In genomic region chr18:711330-711692, GRCh38 we compare ENCODE assay signal across 8 cellular contexts. TPM values are rescaled to one million over a fixed set of nuclear protein-coding genes. Genes with fewer than 3 reads are reported as not detected.
DNase-seq lines count a peak whose midpoint lies in the region; ATAC-seq and TF ChIP-seq lines count a peak whose summit lies in the region.

No MANE protein-coding gene starts in this region.

- no TSS peak for BruUV-seq in Panc1 (replicated peaks; lab: Mats Ljungman, UMichigan)

- DNase-seq in CD8-positive, alpha-beta memory T cell: no peak
- DNase-seq in Panc1 (ENCODE audit: low read depth, low spot score) (no peak), epithelial cell of esophagus (ENCODE audit: low read depth) (no peak), neural crest cell (ENCODE audit: low read depth, low spot score) (no peak), DMS79 (lab: John Stamatoyannopoulos, UW) (no peak), germinal center (ENCODE audit: low spot score) (no peak)
- DNase-seq in stimulated activated CD4-positive, alpha-beta T cell treated with anti-CD3 and anti-CD28 coated beads, Interleukin-4, amount 100 ng/mL, for 4 hours: no peak

- H3K36me3 Mint-ChIP-seq in CD8-positive, alpha-beta memory T cell: peaks cover 0 to 30% (median 8%) of the 10 kb centered on the region in 3 donors
- H3K36me3 Mint-ChIP-seq in neural crest cell (ENCODE audit: low read depth): peaks cover 6% of the 10 kb centered on the region

- peak overlapping the region; percentile 82 to 97 (median 86) for H3K4me3 Mint-ChIP-seq in CD8-positive, alpha-beta memory T cell
- H3K4me3 Mint-ChIP-seq in neural crest cell: peak overlapping the region; percentile 89

- TF ChIP-seq CTCF in Panc1 (IDR thresholded peaks at IDR 0.05): no peak
- TF ChIP-seq CTCF in epithelial cell of esophagus (IDR thresholded peaks at IDR 0.05; ENCODE audit: insufficient read depth, low read depth, low read length, missing control alignments): no peak
- no peak for TF ChIP-seq CTCF in neural crest cell (conservative IDR thresholded peaks at IDR 0.05)

- H3K4me1 ChIP-seq in CD8-positive, alpha-beta memory T cell (ENCODE audit: insufficient read depth, low read length): peaks cover 14% of the 10 kb centered on the region
- H3K4me1 ChIP-seq in Panc1 (ENCODE audit: control insufficient read depth, insufficient read depth, low read length): peaks cover 7% of the 10 kb centered on the region; the same call in 1 of the 2 replicates

- POLR2A ChIA-PET in CD8-positive, alpha-beta memory T cell (lab: Charles Lee): interaction anchor here (1.2 kb wide), 1 partner anchor 101 kb away, joined by 3 read pairs; no protein-coding TSS in a partner anchor
- POLR2A ChIA-PET in Panc1 (lab: Charles Lee): interaction anchor here (1.0 kb wide), 1 partner anchor 128 kb away, joined by 3 read pairs; no protein-coding TSS in a partner anchor

- in situ Hi-C loops in Panc1 (cut with HindIII; ENCODE audit: low pct_unique_long_range_greater_than_20kb, low sequenced_read_pairs): no loop called here

- peak overlapping the region; percentile 88 for H3K4me3 ChIP-seq in CD8-positive, alpha-beta memory T cell (ENCODE audit: low read length)
- peak overlapping the region; percentile 83 to 95 for H3K4me3 ChIP-seq in Panc1 (ENCODE audit: low read depth in 2 of 2, low read length in 2 of 2)
- peak overlapping the region; percentile 62 for H3K4me3 ChIP-seq in epithelial cell of esophagus (ENCODE audit: low read length)

- peaks cover 0 to 2% (median 0%) of the 10 kb centered on the region in 5 donors for H3K9me3 Mint-ChIP-seq in CD8-positive, alpha-beta memory T cell
- H3K9me3 Mint-ChIP-seq in neural crest cell: no peaks in the 10 kb centered on the region

- H3K27ac ChIP-seq in CD8-positive, alpha-beta memory T cell (ENCODE audit: low read depth, low read length): peak overlapping the region; percentile 92
- peak overlapping the region; percentile 96 for H3K27ac ChIP-seq in Panc1 (ENCODE audit: low read length)

- intact Hi-C loops in Panc1 (cut with micrococcal nuclease; ENCODE audit: unreplicated experiment): loop anchor here (10.0 kb wide), 2 partner anchors 87 to 123 kb away; no protein-coding TSS in a partner anchor

- H3K27me3 Mint-ChIP-seq in CD8-positive, alpha-beta memory T cell: peaks cover 0 to 6% of the 10 kb centered on the region in 2 donors
- no peaks in the 10 kb centered on the region for H3K27me3 Mint-ChIP-seq in neural crest cell (ENCODE audit: low read depth)

- no peaks in the 10 kb centered on the region for H3K36me3 ChIP-seq in CD8-positive, alpha-beta memory T cell (ENCODE audit: insufficient read depth, low read length)
- no peaks in the 10 kb centered on the region; the same call in 1 of the 2 replicates for H3K36me3 ChIP-seq in Panc1 (ENCODE audit: control insufficient read depth, insufficient read depth, low read length)

- ATAC-seq in GM21515 (IDR thresholded peaks at IDR 0.05; ENCODE audit: unreplicated experiment): peak; percentile 19
- no peak for ATAC-seq in Panc1

- CTCF ChIA-PET in CD8-positive, alpha-beta memory T cell (lab: Charles Lee): interaction anchor here (0.8 to 1.7 kb wide), 3 partner anchors 29 to 128 kb away, joined by 4 to 6 read pairs (median 6); no protein-coding TSS in a partner anchor
- CTCF ChIA-PET in Panc1 (lab: Charles Lee): no interaction called here

- H3K27ac Mint-ChIP-seq in CD8-positive, alpha-beta memory T cell: peak overlapping the region; percentile 84 to 98 (median 95)
- H3K27ac Mint-ChIP-seq in neural crest cell (ENCODE audit: unreplicated experiment): no peak overlapping the region

- H3K9me3 ChIP-seq in CD8-positive, alpha-beta memory T cell (ENCODE audit: low read length): no peaks in the 10 kb centered on the region
- no peaks in the 10 kb centered on the region for H3K9me3 ChIP-seq in Panc1 (ENCODE audit: control insufficient read depth, insufficient read depth, low read depth, low read length)

- peaks cover 28 to 40% (median 38%) of the 10 kb centered on the region in 3 donors for H3K4me1 Mint-ChIP-seq in CD8-positive, alpha-beta memory T cell
- peaks cover 29% of the 10 kb centered on the region for H3K4me1 Mint-ChIP-seq in neural crest cell

- H3K27me3 ChIP-seq in CD8-positive, alpha-beta memory T cell (ENCODE audit: insufficient read depth, low read length, poor library complexity, severe bottlenecking): no peaks in the 10 kb centered on the region
- H3K27me3 ChIP-seq in Panc1 (ENCODE audit: control insufficient read depth, insufficient read depth, low read length): no peaks in the 10 kb centered on the region

RNA-seq across cellular contexts. Expression of gene ENOSF1, which starts 1.1 kb away (rescaled TPM):
- total RNA-seq in CD8-positive, alpha-beta memory T cell: 10 to 100 TPM; 45.9 to 50.8 TPM
- 13.2 TPM for polyA plus RNA-seq in CD8-positive, alpha-beta memory T cell
- total RNA-seq in Panc1 (2021; ENCODE audit: unreplicated experiment): 53.7 TPM
- 61.8 TPM for polyA plus RNA-seq in Panc1 (2012; ENCODE audit: insufficient read length)
- 78.6 and 83.3 TPM in 2 replicates for total RNA-seq in neural crest cell

RNA-seq across cellular contexts. Expression of gene TYMS, which starts 53.9 kb away (rescaled TPM):
- 100 to 1,000 TPM; 297 to 307 TPM for total RNA-seq in CD8-positive, alpha-beta memory T cell
- polyA plus RNA-seq in CD8-positive, alpha-beta memory T cell: 2.6 TPM
- total RNA-seq in Panc1 (2021; ENCODE audit: unreplicated experiment) (202 TPM), neural crest cell (264 and 268 TPM in 2 replicates)
- polyA plus RNA-seq in Panc1 (2012; ENCODE audit: insufficient read length): 157 TPM
